In genomic region chrX:7159132-7159861, GRCh38 we compare ENCODE assay signal across 16 cellular contexts. TPM values are rescaled to one million over a fixed set of nuclear protein-coding genes. Genes with fewer than 3 reads are reported as not detected.
DNase-seq lines count a peak whose midpoint lies in the region; ATAC-seq and TF ChIP-seq lines count a peak whose summit lies in the region.
"Had no signal": no experiment of that assay in that cellular context is flagged by ENCODE, and none has a peak within 500 bp of the region (broad histone marks: within the 10 kb centered on the region; RNA-seq: fewer than 3 reads in every experiment).

No MANE protein-coding gene starts in this region.

- H3K4me1 Mint-ChIP-seq in endothelial cell (ENCODE audit: unreplicated experiment), result peaks cover 16% of the 10 kb centered on the region

- no peak overlapping the region for H3K4me3 Mint-ChIP-seq in endothelial cell (ENCODE audit: unreplicated experiment)
- H3K4me3 Mint-ChIP-seq: activated T-cell treated with anti-CD3 and anti-CD28 coated beads, Interleukin-2, amount 50 U/mL, for 72 hours; brain; type B pancreatic cell had no signal

- intact Hi-C loops in Panc1 (cut with micrococcal nuclease; ENCODE audit: unreplicated experiment) (no loop called here), stomach (cut with DNase I; ENCODE audit: low total_unique reads) (no loop called here)

- H3K36me3 ChIP-seq in Panc1 (ENCODE audit: control insufficient read depth, insufficient read depth, low read length) (no peaks in the 10 kb centered on the region), stomach (no peaks in the 10 kb centered on the region)
- H3K36me3 ChIP-seq: heart right ventricle had no signal

- DNase-seq in NCI-H2029 (lab: John Stamatoyannopoulos, UW) (peak; percentile 10), NCI-H2029 treated with DMSO at 0.1 percent for 48 hours (lab: John Stamatoyannopoulos, UW) (no peak), Panc1 (ENCODE audit: low read depth, low spot score) (no peak), fibroblast of the aortic adventitia (ENCODE audit: low read depth) (peak; percentile 14), stomach (peak; percentile 40), endothelial cell (ENCODE audit: low spot score) (no peak)
- DNase-seq: activated CD4-positive, CD25-positive, alpha-beta regulatory T cell treated with anti-CD3 and anti-CD28 coated beads, Interleukin-2, amount 50 U/mL, for 72 hours; activated T-cell treated with anti-CD3 and anti-CD28 coated beads, Interleukin-2, amount 50 U/mL, for 72 hours; effector memory CD4-positive, alpha-beta T cell; HCEC 1CT; heart right ventricle; left ventricle myocardium superior had no signal

- POLR2A ChIA-PET in Panc1 (lab: Charles Lee), result no interaction called here

- H3K4me3 ChIP-seq in Panc1 (ENCODE audit: low read depth in 2 of 2, low read length in 2 of 2) (no peak overlapping the region), fibroblast of the aortic adventitia (ENCODE audit: low read depth, low read length) (no peak overlapping the region), stomach (no peak overlapping the region)
- H3K4me3 ChIP-seq: heart right ventricle had no signal

- H3K9me3 ChIP-seq in Panc1 (ENCODE audit: control insufficient read depth, insufficient read depth, low read depth, low read length), result no peaks in the 10 kb centered on the region
- no peaks in the 10 kb centered on the region for H3K9me3 ChIP-seq in stomach
- H3K9me3 ChIP-seq: heart right ventricle had no signal

- H3K4me1 ChIP-seq in Panc1 (ENCODE audit: control insufficient read depth, insufficient read depth, low read length), result no peaks in the 10 kb centered on the region
- no peaks in the 10 kb centered on the region for H3K4me1 ChIP-seq in stomach
- H3K4me1 ChIP-seq: heart right ventricle had no signal

- no peak for TF ChIP-seq POLR2A in stomach (IDR thresholded peaks at IDR 0.05)

- in situ Hi-C loops in Panc1 (cut with HindIII; ENCODE audit: low pct_unique_long_range_greater_than_20kb, low sequenced_read_pairs), result no loop called here

- H3K27me3 ChIP-seq in Panc1 (ENCODE audit: control insufficient read depth, insufficient read depth, low read length) (no peaks in the 10 kb centered on the region), stomach (no peaks in the 10 kb centered on the region)
- H3K27me3 ChIP-seq: heart right ventricle had no signal

- 62 to 70% (median 65%) methylated on average over 7 of the region's 7 CpGs for WGBS in stomach, 5 donors

- TF ChIP-seq CTCF in Panc1 (IDR thresholded peaks at IDR 0.05), result no peak
- TF ChIP-seq CTCF in fibroblast of the aortic adventitia (IDR thresholded peaks at IDR 0.05; ENCODE audit: insufficient read depth, low read length), result no peak
- no peak for TF ChIP-seq CTCF in stomach (IDR thresholded peaks at IDR 0.05)
- no peak for TF ChIP-seq CTCF in endothelial cell (IDR thresholded peaks at IDR 0.05; ENCODE audit: unreplicated experiment)

- ATAC-seq in Panc1, result peak; percentile 66; the same call in 1 of the 2 replicates
- no peak for ATAC-seq in SK-N-SH treated with all-trans-retinoic acid at 6 μM for 48 hours
- ATAC-seq in HG03196 (IDR thresholded peaks at IDR 0.05; ENCODE audit: unreplicated experiment), result no peak
- ATAC-seq: activated T-cell treated with anti-CD3 and anti-CD28 coated beads, Interleukin-2, amount 50 U/mL, for 72 hours; heart right ventricle; left ventricle myocardium superior had no signal

- no peak for TF ChIP-seq EP300 in stomach (IDR thresholded peaks at IDR 0.05)

- no TSS peak for BruUV-seq in Panc1 (replicated peaks; lab: Mats Ljungman, UMichigan)

- no peak overlapping the region for H3K27ac Mint-ChIP-seq in endothelial cell (ENCODE audit: unreplicated experiment)
- H3K27ac Mint-ChIP-seq: activated T-cell treated with anti-CD3 and anti-CD28 coated beads, Interleukin-2, amount 50 U/mL, for 72 hours; type B pancreatic cell had no signal

- CTCF ChIA-PET in Panc1 (lab: Charles Lee), result no interaction called here

- H3K9me3 Mint-ChIP-seq in endothelial cell (ENCODE audit: unreplicated experiment), result no peaks in the 10 kb centered on the region
- H3K9me3 Mint-ChIP-seq: activated T-cell treated with anti-CD3 and anti-CD28 coated beads, Interleukin-2, amount 50 U/mL, for 72 hours; brain; type B pancreatic cell had no signal

- H3K27ac ChIP-seq in Panc1 (ENCODE audit: low read length) (no peak overlapping the region), stomach (peak overlapping the region in 2 of 5 donors; percentile 5 to 22)
- H3K27ac ChIP-seq: heart right ventricle had no signal

- H3K36me3 Mint-ChIP-seq in endothelial cell (ENCODE audit: low read depth, unreplicated experiment), result no peaks in the 10 kb centered on the region
- H3K36me3 Mint-ChIP-seq: brain had no signal

- no peaks in the 10 kb centered on the region for H3K27me3 Mint-ChIP-seq in endothelial cell (ENCODE audit: unreplicated experiment)

TF ChIP-seq in SK-N-SH treated with all-trans-retinoic acid at 6 μM for 48 hours, 23 proteins besides CTCF, POLR2A, EP300 and RAD21 (continues in another document):
- TF ChIP-seq CSRNP3 (CRISPR knock-in tag; IDR thresholded peaks at IDR 0.05), result no peak
- no peak for TF ChIP-seq ZC3H10 (CRISPR knock-in tag; IDR thresholded peaks at IDR 0.05)
- no peak for TF ChIP-seq PATZ1 (CRISPR knock-in tag; IDR thresholded peaks at IDR 0.05; ENCODE audit: borderline replicate concordance)
- TF ChIP-seq TSHZ2 (CRISPR knock-in tag; IDR thresholded peaks at IDR 0.05), result no peak

RNA-seq across cellular contexts. Expression of gene PUDP, which starts 11.3 kb away (rescaled TPM):
- total RNA-seq in Panc1 (2021; ENCODE audit: unreplicated experiment) (14.2 TPM), fibroblast of the aortic adventitia (ENCODE audit: low replicate concordance) (7.5 and 12.4 TPM in 2 replicates), stomach (10 to 100 TPM in 4 of 5 donors, 1 to 10 TPM in 1; 1.8 to 42.0 (median 22.2) TPM), endothelial cell (ENCODE audit: unreplicated experiment) (45.0 TPM)
- polyA plus RNA-seq in Panc1 (2012; ENCODE audit: insufficient read length), result 11.0 TPM
- 10 to 100 TPM in 2 of 3 donors, 1 to 10 TPM in 1; 6.9 to 39.7 (median 13.3) TPM for polyA plus RNA-seq in stomach

RNA-seq across cellular contexts. Expression of gene STS, which starts 11.8 kb away (rescaled TPM):
- 2.0 TPM for total RNA-seq in Panc1 (2021; ENCODE audit: unreplicated experiment)
- polyA plus RNA-seq in Panc1 (2012; ENCODE audit: insufficient read length), result 1.1 TPM
- total RNA-seq in fibroblast of the aortic adventitia (ENCODE audit: low replicate concordance), result 4.0 and 13.3 TPM in 2 replicates
- 10 to 100 TPM in 2 of 5 donors, 1 to 10 TPM in 3; 2.3 to 13.4 (median 9.4) TPM for total RNA-seq in stomach
- polyA plus RNA-seq in stomach, result 1 to 10 TPM; 2.1 to 7.8 (median 5.4) TPM
- 7.2 TPM for total RNA-seq in endothelial cell (ENCODE audit: unreplicated experiment)

Comparison
In these comparisons a context has a peak if more than half of its experiments do, and no peak if none do; other contexts are left out.
1. DNase-seq: peak in NCI-H2029 (single experiment), fibroblast of the aortic adventitia (single experiment) and stomach (single experiment); none in NCI-H2029 treated with DMSO at 0.1 percent for 48 hours (single experiment), Panc1 (single experiment) and endothelial cell (single experiment).